ENCODE assay signal across 8 cellular contexts in genomic region chr21:33441489-33442477, GRCh38. TPM values are rescaled to one million over a fixed set of nuclear protein-coding genes. Genes with fewer than 3 reads are reported as not detected.
DNase-seq lines count a peak whose midpoint lies in the region; ATAC-seq and TF ChIP-seq lines count a peak whose summit lies in the region.

No MANE protein-coding gene starts in this region.

- no peak overlapping the region; the same call in 1 of the 2 replicates for H3K9ac ChIP-seq in BLaER1

- H3K27me3 ChIP-seq in BLaER1 (no peaks in the 10 kb centered on the region), left ventricle myocardium inferior (ENCODE audit: low read depth) (no peaks in the 10 kb centered on the region)

- H3K4me3 ChIP-seq in BLaER1 (no peak overlapping the region), left ventricle myocardium inferior (no peak overlapping the region)

- ATAC-seq in HG03442 (IDR thresholded peaks at IDR 0.05; ENCODE audit: unreplicated experiment) (peak; percentile 75), left lobe of liver (no peak)

- no peaks in the 10 kb centered on the region for H3K9me3 ChIP-seq in BLaER1
- no peaks in the 10 kb centered on the region for H3K9me3 ChIP-seq in left ventricle myocardium inferior (replicated peaks)

- no peak for TF ChIP-seq CTCF in left ventricle myocardium inferior (IDR thresholded peaks at IDR 0.05; ENCODE audit: borderline replicate concordance)

- intact Hi-C loops in left ventricle myocardium inferior (cut with micrococcal nuclease) = loop anchor here (10.0 kb wide), 2 partner anchors 67 to 607 kb away; no protein-coding TSS in a partner anchor

- H3K27ac ChIP-seq in BLaER1 (peak overlapping the region; percentile 63), left ventricle myocardium inferior (replicated peaks) (peak overlapping the region; percentile 70)

- peaks cover 7% of the 10 kb centered on the region; the same call in 1 of the 2 replicates for H4K20me1 ChIP-seq in BLaER1

- peaks cover 23% of the 10 kb centered on the region for H3K36me3 ChIP-seq in BLaER1
- peaks cover 34% of the 10 kb centered on the region for H3K36me3 ChIP-seq in left ventricle myocardium inferior

- in situ Hi-C loops in G401 (cut with HindIII; ENCODE audit: low sequenced_read_pairs) = no loop called here

- H3K4me2 ChIP-seq in BLaER1 = peak overlapping the region; percentile 75

- peak; percentile 30 for DNase-seq in GM19240 (ENCODE audit: insufficient read length, low spot score)
- DNase-seq in SHP77 treated with DMSO at 0.1 percent for 48 hours (lab: John Stamatoyannopoulos, UW) = peak; percentile 66
- peak; percentile 47 for DNase-seq in left ventricle myocardium inferior
- no peak for DNase-seq in Kasumi-1 (lab: John Stamatoyannopoulos, UW)
- DNase-seq in G401 (ENCODE audit: low spot score) = no peak
- no peak for DNase-seq in left lobe of liver (ENCODE audit: low spot score)

- H3K4me1 ChIP-seq in BLaER1 (peaks cover 55% of the 10 kb centered on the region), left ventricle myocardium inferior (peaks cover 36% of the 10 kb centered on the region)

RNA-seq across cellular contexts. Expression of gene TMEM50B, which starts 38.0 kb away (rescaled TPM):
- 37.0 TPM for total RNA-seq in left ventricle myocardium inferior
- total RNA-seq in G401 (2014; rRNA removed; shearing (Covaris generic)) = 24.6 and 28.0 TPM in 2 replicates
- total RNA-seq in left lobe of liver = 22.3 TPM

RNA-seq across cellular contexts. Expression of gene IFNGR2, which starts 38.6 kb away (rescaled TPM):
- total RNA-seq in left ventricle myocardium inferior (34.6 TPM), left lobe of liver (14.9 TPM)
- total RNA-seq in G401 (2014; rRNA removed; shearing (Covaris generic)) = 61.2 and 66.8 TPM in 2 replicates

RNA-seq across cellular contexts. Expression of gene DNAJC28, which starts 49.7 kb away (rescaled TPM):
- total RNA-seq in left ventricle myocardium inferior (6.5 TPM), left lobe of liver (2.3 TPM)
- total RNA-seq in G401 (2014; rRNA removed; shearing (Covaris generic)) = 0.49 and 3.8 TPM in 2 replicates

Comparison
In these comparisons a context has a peak if more than half of its experiments do, and no peak if none do; other contexts are left out.
1. DNase-seq: peak in GM19240 (single experiment), SHP77 treated with DMSO at 0.1 percent for 48 hours (single experiment) and left ventricle myocardium inferior (single experiment); none in Kasumi-1 (0 of 2), G401 (single experiment) and left lobe of liver (single experiment).